ENCODE assay signal across 8 cellular contexts in genomic region chr7:149690688-149691446, GRCh38.
DNase-seq lines count a peak whose midpoint lies in the region; ATAC-seq and TF ChIP-seq lines count a peak whose summit lies in the region.

No MANE protein-coding gene starts in this region.

- TF ChIP-seq CTCF in CD14-positive monocyte (IDR thresholded peaks at IDR 0.05): no peak

- H3K27me3 Mint-ChIP-seq in activated naive CD8-positive, alpha-beta T cell treated with anti-CD3 and anti-CD28 coated beads, Interleukin-2, amount 50 U/mL, for 24 hours: peaks cover 54% of the 10 kb centered on the region
- peaks cover 51 to 56% (median 51%) of the 10 kb centered on the region in 3 donors for H3K27me3 Mint-ChIP-seq in CD14-positive monocyte (ENCODE audit: low read depth in 3 of 3)

- DNase-seq in COLO668 (lab: John Stamatoyannopoulos, UW; ENCODE audit: unreplicated experiment) (peak; percentile 22), HuH-7 (ENCODE audit: low spot score) (peak; percentile 69), inferior parietal cortex (ENCODE audit: extremely low spot score) (peak; percentile 20), NCI-H128 (lab: John Stamatoyannopoulos, UW; ENCODE audit: unreplicated experiment) (no peak), CD14-positive monocyte (ENCODE audit: low spot score) (no peak)
- peak; percentile 35 for DNase-seq in activated naive CD8-positive, alpha-beta T cell treated with anti-CD3 and anti-CD28 coated beads, Interleukin-2, amount 50 U/mL, for 24 hours

- ATAC-seq in activated naive CD8-positive, alpha-beta T cell treated with anti-CD3 and anti-CD28 coated beads, Interleukin-2, amount 50 U/mL, for 24 hours: peak; percentile 76
- ATAC-seq in HG03469 (IDR thresholded peaks at IDR 0.05; ENCODE audit: unreplicated experiment) (no peak), GM18861 (IDR thresholded peaks at IDR 0.05; ENCODE audit: unreplicated experiment) (no peak)

- H3K27ac Mint-ChIP-seq in activated naive CD8-positive, alpha-beta T cell treated with anti-CD3 and anti-CD28 coated beads, Interleukin-2, amount 50 U/mL, for 24 hours: peak overlapping the region; percentile 39
- H3K27ac Mint-ChIP-seq in CD14-positive monocyte: no peak overlapping the region

- H3K9me3 Mint-ChIP-seq in activated naive CD8-positive, alpha-beta T cell treated with anti-CD3 and anti-CD28 coated beads, Interleukin-2, amount 50 U/mL, for 24 hours: peaks cover 4% of the 10 kb centered on the region
- peaks cover 0 to 28% (median 14%) of the 10 kb centered on the region in 7 donors for H3K9me3 Mint-ChIP-seq in CD14-positive monocyte

- peaks cover 2% of the 10 kb centered on the region for H3K4me1 Mint-ChIP-seq in activated naive CD8-positive, alpha-beta T cell treated with anti-CD3 and anti-CD28 coated beads, Interleukin-2, amount 50 U/mL, for 24 hours
- H3K4me1 Mint-ChIP-seq in CD14-positive monocyte: peaks cover 19% of the 10 kb centered on the region

- intact Hi-C loops in CD14-positive monocyte (cut with micrococcal nuclease): no loop called here

- no peaks in the 10 kb centered on the region for H3K36me3 Mint-ChIP-seq in activated naive CD8-positive, alpha-beta T cell treated with anti-CD3 and anti-CD28 coated beads, Interleukin-2, amount 50 U/mL, for 24 hours (ENCODE audit: low read depth)
- H3K36me3 Mint-ChIP-seq in CD14-positive monocyte: peaks cover 0 to 3% of the 10 kb centered on the region in 2 donors

- no peak overlapping the region for H3K4me3 Mint-ChIP-seq in activated naive CD8-positive, alpha-beta T cell treated with anti-CD3 and anti-CD28 coated beads, Interleukin-2, amount 50 U/mL, for 24 hours
- peak overlapping the region in 1 of 2 donors; percentile 68 for H3K4me3 Mint-ChIP-seq in CD14-positive monocyte

Comparison
In these comparisons a context has a peak if more than half of its experiments do, and no peak if none do; other contexts are left out.
1. DNase-seq: peak in COLO668 (single experiment), HuH-7 (single experiment), activated naive CD8-positive, alpha-beta T cell treated with anti-CD3 and anti-CD28 coated beads, Interleukin-2, amount 50 U/mL, for 24 hours (single experiment) and inferior parietal cortex (single experiment); none in NCI-H128 (single experiment) and CD14-positive monocyte (single experiment).